In the genomic region with DNA sequence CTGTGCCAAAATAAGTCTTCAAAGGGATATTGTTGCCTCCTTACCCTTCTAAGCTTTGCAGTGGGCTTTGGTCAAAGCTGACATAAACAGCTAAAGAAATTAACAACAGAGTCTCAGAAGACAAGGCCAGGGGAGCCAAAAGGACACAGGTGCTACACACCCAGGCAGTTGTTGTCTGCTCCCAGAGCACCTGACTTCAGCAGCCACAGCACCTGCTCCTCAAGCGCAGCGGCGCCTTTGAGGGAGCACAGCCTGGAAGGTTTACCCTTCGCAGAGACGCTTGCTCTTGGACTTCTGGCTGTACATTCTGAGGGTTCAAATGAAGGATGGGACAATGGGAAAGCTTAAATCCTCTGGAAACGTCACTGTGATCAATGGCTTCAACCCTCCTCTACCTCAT, we compare ENCODE assay signal across 1 cellular context.
TF ChIP-seq lines count a peak whose summit lies in the region.

No MANE protein-coding gene starts in this region.

TF ChIP-seq in GM12891, 5 proteins besides CTCF, POLR2A, EP300 and RAD21:
- TF ChIP-seq SPI1 (IDR thresholded peaks at IDR 0.05; ENCODE audit: low read depth, low read length), result no peak
- TF ChIP-seq TAF1 (IDR thresholded peaks at IDR 0.05; ENCODE audit: low read depth, low read length), result no peak
- no peak for TF ChIP-seq POLR2AphosphoS5 (IDR thresholded peaks at IDR 0.05; ENCODE audit: low read depth, low read length)
- TF ChIP-seq PAX5 (IDR thresholded peaks at IDR 0.05; ENCODE audit: insufficient read depth, low read length, severe bottlenecking), result no peak
- no peak for TF ChIP-seq POU2F2 (IDR thresholded peaks at IDR 0.05; ENCODE audit: low read depth, low read length)
